Comparison of ENCODE assay signal across 35 cellular contexts in genomic region chr6:163950159-163950558, GRCh38.
DNase-seq lines count a peak whose midpoint lies in the region; ATAC-seq, FAIRE-seq and TF ChIP-seq lines count a peak whose summit lies in the region.
"Had no signal": no experiment of that assay in that cellular context is flagged by ENCODE, and none has a peak within 500 bp of the region (broad histone marks: within the 10 kb centered on the region; RNA-seq: fewer than 3 reads in every experiment).

No MANE protein-coding gene starts in this region.

- no peak overlapping the region for H3K18ac ChIP-seq in IMR-90 (ENCODE audit: low read depth, low read length)

- 100% methylated on average over 2 of the region's 3 CpGs; no CpG with 5 or more reads in 1 of the 2 experiments for WGBS in IMR-90 (ENCODE audit: extremely low coverage in 2 of 2, insufficient read length in 1 of 2), 2 experiments
- 80% methylated on average over 3 of the region's 3 CpGs for WGBS in esophagus muscularis mucosa
- WGBS in pancreas, 2 donors: 59 to 66% methylated on average over 3 of the region's 3 CpGs

- no peaks in the 10 kb centered on the region for H3K36me3 ChIP-seq in IMR-90 (ENCODE audit: control insufficient read depth, insufficient read depth, low read length)
- no peaks in the 10 kb centered on the region for H3K36me3 ChIP-seq in esophagus muscularis mucosa
- H3K36me3 ChIP-seq in pancreas: no peaks in the 10 kb centered on the region
- H3K36me3 ChIP-seq: gastrocnemius medialis, left lung, sigmoid colon, uterus had no signal

- no peak overlapping the region for H3K4me3 ChIP-seq in IMR-90 (ENCODE audit: insufficient read depth, low read depth, low read length)
- no peak overlapping the region for H3K4me3 ChIP-seq in esophagus muscularis mucosa
- no peak overlapping the region for H3K4me3 ChIP-seq in pancreas
- H3K4me3 ChIP-seq: coronary artery, gastrocnemius medialis, GM23248, left lung, sigmoid colon, uterus had no signal

- no peak for TF ChIP-seq POLR2A in IMR-90 (IDR thresholded peaks at IDR 0.05; ENCODE audit: low read depth, low read length)
- TF ChIP-seq POLR2A in esophagus muscularis mucosa (IDR thresholded peaks at IDR 0.05; ENCODE audit: low read depth): no peak

- no peak overlapping the region for H2AK9ac ChIP-seq in IMR-90 (replicated peaks; ENCODE audit: low read depth, low read length, poor library complexity)

- no peak overlapping the region for H2AFZ ChIP-seq in IMR-90 (replicated peaks; ENCODE audit: low read length, poor library complexity)
- H2AFZ ChIP-seq: GM23248 had no signal

- H3K27me3 ChIP-seq in IMR-90 (ENCODE audit: control insufficient read depth, insufficient read depth, low read length) (no peaks in the 10 kb centered on the region), esophagus muscularis mucosa (no peaks in the 10 kb centered on the region), pancreas (no peaks in the 10 kb centered on the region)
- H3K27me3 ChIP-seq: gastrocnemius medialis, sigmoid colon, uterus had no signal

- H3K4me1 Mint-ChIP-seq in stimulated activated naive B cell treated with anti-CD40 and anti-IgM and Interleukin-4, amounts not matched to agents 10 μg/mL and 1 μg/mL and 100 μg/mL, for 72 hours: no peaks in the 10 kb centered on the region
- H3K4me1 Mint-ChIP-seq: activated naive CD8-positive, alpha-beta T cell treated with anti-CD3 and anti-CD28 coated beads, Interleukin-2, amount 50 U/mL, for 24 hours; CD4-positive, CD25-positive, alpha-beta regulatory T cell; stimulated activated memory B cell treated with anti-CD40 and anti-IgM and Interleukin-4, amounts not matched to agents 10 μg/mL and 1 μg/mL and 100 μg/mL, for 72 hours had no signal

- no peak overlapping the region for H4K8ac ChIP-seq in IMR-90 (ENCODE audit: low read depth in 2 of 2, low read length in 2 of 2)

- peaks cover 29 to 73% of the 10 kb centered on the region in 2 donors for H3K27me3 Mint-ChIP-seq in stimulated activated naive B cell treated with anti-CD40 and anti-IgM and Interleukin-4, amounts not matched to agents 10 μg/mL and 1 μg/mL and 100 μg/mL, for 72 hours

- no peak overlapping the region for H3K23ac ChIP-seq in IMR-90 (ENCODE audit: low read depth, low read length)

- peak overlapping the region; percentile 37; the same call in 1 of the 2 replicates for H2BK20ac ChIP-seq in IMR-90 (ENCODE audit: low read depth, low read length)

- H3K9me3 ChIP-seq in IMR-90 (ENCODE audit: control insufficient read depth, insufficient read depth, low read length) (no peaks in the 10 kb centered on the region), esophagus muscularis mucosa (no peaks in the 10 kb centered on the region), pancreas (no peaks in the 10 kb centered on the region)
- H3K9me3 ChIP-seq: gastrocnemius medialis, left lung, sigmoid colon, uterus had no signal

- POLR2A ChIA-PET in IMR-90 (lab: Charles Lee; ENCODE audit: unreplicated experiment): no interaction called here

- no peak overlapping the region for H3K9ac ChIP-seq in IMR-90 (ENCODE audit: low read depth, low read length)
- H3K9ac ChIP-seq: GM23248 had no signal

- no peak overlapping the region for H2BK120ac ChIP-seq in IMR-90 (ENCODE audit: low read depth, low read length)

- no peak overlapping the region for H4K5ac ChIP-seq in IMR-90 (ENCODE audit: low read depth, low read length)

- no peak overlapping the region for H3K27ac Mint-ChIP-seq in stimulated activated naive B cell treated with anti-CD40 and anti-IgM and Interleukin-4, amounts not matched to agents 10 μg/mL and 1 μg/mL and 100 μg/mL, for 72 hours
- H3K27ac Mint-ChIP-seq: activated naive CD8-positive, alpha-beta T cell treated with anti-CD3 and anti-CD28 coated beads, Interleukin-2, amount 50 U/mL, for 24 hours; endodermal cell; IgD-negative memory B cell; immature natural killer cell; progenitor cell of endocrine pancreas; stimulated activated memory B cell treated with anti-CD40 and anti-IgM and Interleukin-4, amounts not matched to agents 10 μg/mL and 1 μg/mL and 100 μg/mL, for 72 hours; T-helper 2 cell treated with Interferon-gamma antibody and Interleukin-4, amounts not matched to agents 5 μg/mL and 100 μg/mL, for 36 hours had no signal

- no peaks in the 10 kb centered on the region for H4K20me1 ChIP-seq in IMR-90 (ENCODE audit: insufficient read depth, low read length)

- H2BK5ac ChIP-seq in IMR-90 (ENCODE audit: low read depth, low read length, poor library complexity, severe bottlenecking): no peak overlapping the region

- H3K79me1 ChIP-seq in IMR-90 (ENCODE audit: low read depth in 1 of 2, low read length in 2 of 2): no peaks in the 10 kb centered on the region

- no peak overlapping the region for H3K4me2 ChIP-seq in IMR-90 (ENCODE audit: low read depth, low read length)

- H3K9me3 Mint-ChIP-seq in stimulated activated naive B cell treated with anti-CD40 and anti-IgM and Interleukin-4, amounts not matched to agents 10 μg/mL and 1 μg/mL and 100 μg/mL, for 72 hours: no peaks in the 10 kb centered on the region
- H3K9me3 Mint-ChIP-seq: activated naive CD8-positive, alpha-beta T cell treated with anti-CD3 and anti-CD28 coated beads, Interleukin-2, amount 50 U/mL, for 24 hours; activated T-cell treated with anti-CD3 and anti-CD28 coated beads, Interleukin-2, amount 50 U/mL, for 4 hours; CD4-positive, CD25-positive, alpha-beta regulatory T cell; endodermal cell; IgD-negative memory B cell; immature natural killer cell; stimulated activated memory B cell treated with anti-CD40 and anti-IgM and Interleukin-4, amounts not matched to agents 10 μg/mL and 1 μg/mL and 100 μg/mL, for 72 hours; T-helper 2 cell treated with Interferon-gamma antibody and Interleukin-4, amounts not matched to agents 5 μg/mL and 100 μg/mL, for 36 hours had no signal

- no peak for TF ChIP-seq CTCF in IMR-90 (conservative IDR thresholded peaks at IDR 0.05; ENCODE audit: low read depth, low read length)
- no peak for TF ChIP-seq CTCF in esophagus muscularis mucosa (IDR thresholded peaks at IDR 0.05)
- no peak for TF ChIP-seq CTCF in pancreas (IDR thresholded peaks at IDR 0.05)

- BruUV-seq in IMR-90 (replicated peaks; lab: Mats Ljungman, UMichigan): no TSS peak

- DNase-seq in A172 (ENCODE audit: low spot score) (peak; percentile 12), IMR-90 (peak; percentile 50), RCC 7860 (ENCODE audit: low spot score) (peak; percentile 41), esophagus muscularis mucosa (ENCODE audit: extremely low spot score) (peak; percentile 37), pancreas (no peak)
- DNase-seq in stimulated activated naive B cell treated with anti-CD40 and anti-IgM and Interleukin-4, amounts not matched to agents 10 μg/mL and 1 μg/mL and 100 μg/mL, for 72 hours: no peak
- DNase-seq: 8988T; activated CD4-positive, alpha-beta T cell treated with anti-CD3 and anti-CD28 coated beads for 48 hours; activated gamma-delta T cell treated with Interleukin-2 at 50 U/mL for 16 hours; activated naive CD8-positive, alpha-beta T cell treated with anti-CD3 and anti-CD28 coated beads, Interleukin-2, amount 50 U/mL, for 24 hours; activated T-cell treated with anti-CD3 and anti-CD28 coated beads, Interleukin-2, amount 50 U/mL, for 4 hours; CD4-positive, CD25-positive, alpha-beta regulatory T cell; endodermal cell; gastrocnemius medialis; GM23248; hypothalamus; immature natural killer cell; left lung; mesendoderm; NCI-H1417 treated with DMSO at 0.1 percent for 48 hours; NCI-H2081 treated with DMSO at 0.1 percent for 48 hours; NCI-H748 treated with DMSO at 0.1 percent for 48 hours; sigmoid colon; stimulated activated CD4-positive, alpha-beta T cell treated with anti-CD3 and anti-CD28 coated beads, Interleukin-4, amount 100 ng/mL, for 4 hours; uterus had no signal

- H3K27ac ChIP-seq in IMR-90 (ENCODE audit: insufficient read depth, low read length) (no peak overlapping the region), esophagus muscularis mucosa (replicated peaks in 1 of 4) (no peak overlapping the region), pancreas (no peak overlapping the region)
- H3K27ac ChIP-seq: coronary artery, gastrocnemius medialis, GM23248, left lung, sigmoid colon, uterus, VCaP had no signal

- H2AK5ac ChIP-seq in IMR-90 (ENCODE audit: low read depth, low read length): no peak overlapping the region

- CTCF ChIA-PET in IMR-90 (lab: Yijun Ruan, JAX): no interaction called here

- dilution Hi-C loops in IMR-90 (cut with HindIII; ENCODE audit: low sequenced_read_pairs, unreplicated experiment): no loop called here

- H2BK15ac ChIP-seq in IMR-90 (ENCODE audit: low read depth, low read length): no peak overlapping the region

- FAIRE-seq in RCC 7860 (lab: Jason Lieb, UNC) (no peak), pancreas (lab: Jason Lieb, UNC) (no peak)

- H3K14ac ChIP-seq in IMR-90 (replicated peaks; ENCODE audit: low read depth, low read length): no peak overlapping the region

- in situ Hi-C loops in IMR-90 (cut with MboI; ENCODE audit: low sequenced_read_pairs): loop anchor here (10.0 to 25.0 kb wide), 2 partner anchors 363 to 515 kb away; no protein-coding TSS in a partner anchor

- no peak for TF ChIP-seq RAD21 in IMR-90 (IDR thresholded peaks at IDR 0.05; ENCODE audit: low read length)

- no peak for TF ChIP-seq EP300 in esophagus muscularis mucosa (IDR thresholded peaks at IDR 0.05)

- H3K4me1 ChIP-seq in IMR-90 (ENCODE audit: control insufficient read depth, insufficient read depth, low read length): no peaks in the 10 kb centered on the region
- peaks cover 0 to 15% (median 7%) of the 10 kb centered on the region in 4 donors for H3K4me1 ChIP-seq in esophagus muscularis mucosa
- no peaks in the 10 kb centered on the region for H3K4me1 ChIP-seq in pancreas
- H3K4me1 ChIP-seq: left lung, uterus had no signal

- no peaks in the 10 kb centered on the region for H3K36me3 Mint-ChIP-seq in stimulated activated naive B cell treated with anti-CD40 and anti-IgM and Interleukin-4, amounts not matched to agents 10 μg/mL and 1 μg/mL and 100 μg/mL, for 72 hours
- H3K36me3 Mint-ChIP-seq: CD4-positive, CD25-positive, alpha-beta regulatory T cell; immature natural killer cell; stimulated activated memory B cell treated with anti-CD40 and anti-IgM and Interleukin-4, amounts not matched to agents 10 μg/mL and 1 μg/mL and 100 μg/mL, for 72 hours had no signal

- intact Hi-C loops in IMR-90 (cut with micrococcal nuclease): loop anchor here (10.0 kb wide), 2 partner anchors 985 to 1095 kb away; no protein-coding TSS in a partner anchor
- intact Hi-C loops in esophagus muscularis mucosa (cut with DNase I): loop anchor here (10.0 kb wide), 1 partner anchor 765 kb away; no protein-coding TSS in a partner anchor
- intact Hi-C loops in pancreas (cut with DNase I): loop anchor here in 1 of 3 donors (10.0 kb wide), 3 partner anchors 525 to 1095 kb away; no protein-coding TSS in a partner anchor

- H3K4me3 Mint-ChIP-seq in stimulated activated naive B cell treated with anti-CD40 and anti-IgM and Interleukin-4, amounts not matched to agents 10 μg/mL and 1 μg/mL and 100 μg/mL, for 72 hours: no peak overlapping the region
- H3K4me3 Mint-ChIP-seq: activated naive CD8-positive, alpha-beta T cell treated with anti-CD3 and anti-CD28 coated beads, Interleukin-2, amount 50 U/mL, for 24 hours; activated T-cell treated with anti-CD3 and anti-CD28 coated beads, Interleukin-2, amount 50 U/mL, for 4 hours; CD4-positive, CD25-positive, alpha-beta regulatory T cell; endodermal cell; IgD-negative memory B cell; immature natural killer cell; stimulated activated memory B cell treated with anti-CD40 and anti-IgM and Interleukin-4, amounts not matched to agents 10 μg/mL and 1 μg/mL and 100 μg/mL, for 72 hours; T-helper 2 cell treated with Interferon-gamma antibody and Interleukin-4, amounts not matched to agents 5 μg/mL and 100 μg/mL, for 36 hours had no signal

- no peaks in the 10 kb centered on the region for H3K9me1 ChIP-seq in IMR-90 (ENCODE audit: insufficient read depth, low read length)

- no peak overlapping the region for H3K56ac ChIP-seq in IMR-90 (ENCODE audit: extremely low read depth, insufficient read depth, low read length)

- ATAC-seq in IMR-90 (ENCODE audit: low read depth): no peak
- no peak for ATAC-seq in HG03280 (IDR thresholded peaks at IDR 0.05; ENCODE audit: unreplicated experiment)
- ATAC-seq in HG03432 (IDR thresholded peaks at IDR 0.05; ENCODE audit: unreplicated experiment): no peak
- ATAC-seq in stimulated activated naive B cell treated with anti-CD40 and anti-IgM and Interleukin-4, amounts not matched to agents 10 μg/mL and 1 μg/mL and 100 μg/mL, for 72 hours (replicated peaks): no peak
- no peak for ATAC-seq in pancreas
- ATAC-seq: activated naive CD8-positive, alpha-beta T cell treated with anti-CD3 and anti-CD28 coated beads, Interleukin-2, amount 50 U/mL, for 24 hours; activated T-cell treated with anti-CD3 and anti-CD28 coated beads, Interleukin-2, amount 50 U/mL, for 4 hours; esophagus mucosa; gastrocnemius medialis; left lung; SK-N-SH treated with all-trans-retinoic acid at 6 μM for 48 hours; stimulated activated memory B cell treated with anti-CD40 and anti-IgM and Interleukin-4, amounts not matched to agents 10 μg/mL and 1 μg/mL and 100 μg/mL, for 72 hours had no signal

- no peak overlapping the region for H4K91ac ChIP-seq in IMR-90 (ENCODE audit: insufficient read depth, low read depth, low read length)

- no peak overlapping the region for H3K4ac ChIP-seq in IMR-90 (ENCODE audit: low read depth, low read length)

Comparison
In these comparisons a context has a peak if more than half of its experiments do, and no peak if none do; other contexts are left out.
1. DNase-seq: peak in A172 (single experiment), IMR-90 (single experiment), RCC 7860 (single experiment) and esophagus muscularis mucosa (single experiment); none in stimulated activated naive B cell treated with anti-CD40 and anti-IgM and Interleukin-4, amounts not matched to agents 10 μg/mL and 1 μg/mL and 100 μg/mL, for 72 hours (single experiment) and pancreas (0 of 6).